In the genomic region with DNA sequence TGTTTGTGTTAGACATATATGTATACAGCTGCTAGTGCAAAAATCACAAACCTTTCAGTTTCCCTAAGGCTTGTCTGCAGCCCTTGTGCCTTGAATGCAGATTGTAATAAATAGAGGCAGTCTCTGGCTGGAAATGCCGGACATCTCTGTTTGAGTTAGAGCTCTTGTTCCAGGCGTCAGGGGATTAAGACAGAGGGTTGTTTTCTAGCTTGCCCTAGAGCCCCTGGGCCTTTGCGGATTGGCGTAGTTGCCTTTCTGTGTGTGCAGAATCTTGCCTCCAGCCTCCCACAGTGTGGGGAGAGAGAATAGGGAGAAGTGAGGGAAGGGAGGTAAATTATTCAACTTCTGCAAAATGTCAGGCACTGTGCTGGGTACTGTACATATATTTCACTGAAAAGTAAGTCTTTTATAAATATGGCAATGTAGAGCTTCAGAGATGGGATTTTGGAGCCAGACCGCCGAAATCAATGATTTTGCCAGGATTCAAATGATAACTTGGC, we compare ENCODE assay signal across 1 cellular context.
TF ChIP-seq lines count a peak whose summit lies in the region.

No MANE protein-coding gene starts in this region.

TF ChIP-seq in K562, 482 proteins besides CTCF, POLR2A, EP300 and RAD21 (continued from another document):
- no peak for TF ChIP-seq HINFP (tag; conservative IDR thresholded peaks at IDR 0.05; ENCODE audit: low read depth)
- no peak for TF ChIP-seq HSF4 (CRISPR knock-in tag; IDR thresholded peaks at IDR 0.05; ENCODE audit: borderline replicate concordance)
- TF ChIP-seq SUPT5H (IDR thresholded peaks at IDR 0.05): no peak
- TF ChIP-seq TCF7 (IDR thresholded peaks at IDR 0.05; ENCODE audit: borderline replicate concordance): no peak
- TF ChIP-seq HDAC8 (tag; IDR thresholded peaks at IDR 0.05): no peak
- no peak for TF ChIP-seq BHLHE40 (IDR thresholded peaks at IDR 0.05; ENCODE audit: low read length)
- TF ChIP-seq, protein P1, sequence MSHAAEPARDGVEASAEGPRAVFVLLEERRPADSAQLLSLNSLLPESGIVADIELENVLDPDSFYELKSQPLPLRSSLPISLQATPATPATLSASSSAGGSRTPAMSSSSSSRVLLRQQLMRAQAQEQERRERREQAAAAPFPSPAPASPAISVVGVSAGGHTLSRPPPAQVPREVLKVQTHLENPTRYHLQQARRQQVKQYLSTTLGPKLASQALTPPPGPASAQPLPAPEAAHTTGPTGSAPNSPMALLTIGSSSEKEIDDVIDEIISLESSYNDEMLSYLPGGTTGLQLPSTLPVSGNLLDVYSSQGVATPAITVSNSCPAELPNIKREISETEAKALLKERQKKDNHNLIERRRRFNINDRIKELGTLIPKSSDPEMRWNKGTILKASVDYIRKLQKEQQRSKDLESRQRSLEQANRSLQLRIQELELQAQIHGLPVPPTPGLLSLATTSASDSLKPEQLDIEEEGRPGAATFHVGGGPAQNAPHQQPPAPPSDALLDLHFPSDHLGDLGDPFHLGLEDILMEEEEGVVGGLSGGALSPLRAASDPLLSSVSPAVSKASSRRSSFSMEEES (CRISPR knock-in tag; IDR thresholded peaks at IDR 0.05): no peak
- TF ChIP-seq POLR3A (IDR thresholded peaks at IDR 0.05; ENCODE audit: borderline replicate concordance, extremely low read depth, insufficient read depth, insufficient read length): no peak
- TF ChIP-seq KHSRP (IDR thresholded peaks at IDR 0.05): no peak
- TF ChIP-seq ERF (CRISPR knock-in tag; IDR thresholded peaks at IDR 0.05): no peak
TF ChIP-seq in K562: peak in this region for 0.
